1 cellular context compared by ENCODE assay signal in the genomic region with DNA sequence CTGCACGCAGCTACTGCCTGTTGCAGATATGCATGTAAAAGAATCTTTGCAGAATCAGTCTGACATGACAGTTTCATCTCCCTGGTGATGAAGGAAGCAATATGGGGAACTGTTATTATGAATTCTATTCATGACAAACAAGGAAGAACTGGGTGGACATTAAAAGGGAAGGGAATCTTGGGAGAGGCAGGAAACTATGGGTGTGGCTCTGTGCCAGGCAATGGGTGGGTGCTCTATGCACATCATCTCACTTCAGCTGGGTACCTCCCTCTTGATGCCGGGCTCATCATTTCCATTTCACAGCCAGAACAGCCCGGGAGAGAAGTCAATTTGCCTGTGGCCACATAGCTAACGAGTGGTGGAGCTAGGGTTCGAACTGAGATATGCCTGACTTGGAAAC.
TF ChIP-seq lines count a peak whose summit lies in the region.

No MANE protein-coding gene starts in this region.

TF ChIP-seq in H1, 55 proteins besides CTCF, POLR2A, EP300 and RAD21:
- TF ChIP-seq, protein P1, sequence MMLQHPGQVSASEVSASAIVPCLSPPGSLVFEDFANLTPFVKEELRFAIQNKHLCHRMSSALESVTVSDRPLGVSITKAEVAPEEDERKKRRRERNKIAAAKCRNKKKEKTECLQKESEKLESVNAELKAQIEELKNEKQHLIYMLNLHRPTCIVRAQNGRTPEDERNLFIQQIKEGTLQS (IDR thresholded peaks at IDR 0.05; ENCODE audit: insufficient read depth, low read depth, low read length) = no peak
- TF ChIP-seq JUN (IDR thresholded peaks at IDR 0.05; ENCODE audit: low read depth, low read length) (no peak), TAF7 (optimal IDR thresholded peaks at IDR 0.05; ENCODE audit: borderline replicate concordance, low read depth, low read length) (no peak), RNF2 (IDR thresholded peaks at IDR 0.05; ENCODE audit: borderline replicate concordance, low read depth, low read length, missing control alignments, poor library complexity, severe bottlenecking) (no peak), TEAD4 (IDR thresholded peaks at IDR 0.05; ENCODE audit: low read depth, low read length) (no peak), TAF1 (IDR thresholded peaks at IDR 0.05; ENCODE audit: low read depth, low read length) (no peak), NANOG (IDR thresholded peaks at IDR 0.05; ENCODE audit: insufficient read depth, low read depth, low read length, poor library complexity, severe bottlenecking) (no peak), HDAC2 (IDR thresholded peaks at IDR 0.05; ENCODE audit: borderline replicate concordance in 1 of 2, low read depth in 2 of 2, low read length in 2 of 2) (no peak), SUZ12 (IDR thresholded peaks at IDR 0.05; ENCODE audit: low read length) (no peak), BACH1 (IDR thresholded peaks at IDR 0.05; ENCODE audit: low read length) (no peak), CEBPB (IDR thresholded peaks at IDR 0.05; ENCODE audit: low read depth, low read length) (no peak), FOSL1 (IDR thresholded peaks at IDR 0.05; ENCODE audit: insufficient read depth, low read depth, low read length) (no peak), SP1 (IDR thresholded peaks at IDR 0.05; ENCODE audit: low read depth, low read length) (no peak)
- TF ChIP-seq, protein P2, sequence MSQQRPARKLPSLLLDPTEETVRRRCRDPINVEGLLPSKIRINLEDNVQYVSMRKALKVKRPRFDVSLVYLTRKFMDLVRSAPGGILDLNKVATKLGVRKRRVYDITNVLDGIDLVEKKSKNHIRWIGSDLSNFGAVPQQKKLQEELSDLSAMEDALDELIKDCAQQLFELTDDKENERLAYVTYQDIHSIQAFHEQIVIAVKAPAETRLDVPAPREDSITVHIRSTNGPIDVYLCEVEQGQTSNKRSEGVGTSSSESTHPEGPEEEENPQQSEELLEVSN (IDR thresholded peaks at IDR 0.05) = no peak
